13 cellular contexts compared by ENCODE assay signal in genomic region chr10:373015-373414, GRCh38.
DNase-seq lines count a peak whose midpoint lies in the region; ATAC-seq and TF ChIP-seq lines count a peak whose summit lies in the region.
"Had no signal": no experiment of that assay in that cellular context is flagged by ENCODE, and none has a peak within 500 bp of the region (broad histone marks: within the 10 kb centered on the region; RNA-seq: fewer than 3 reads in every experiment).

No MANE protein-coding gene starts in this region.

- peaks cover 16% of the 10 kb centered on the region for H3K36me3 Mint-ChIP-seq in mesothelial cell of epicardium
- H3K36me3 Mint-ChIP-seq in activated naive CD4-positive, alpha-beta T cell treated with anti-CD3 and anti-CD28 coated beads, Interleukin-2, amount 10 ng/mL, durations not matched to agents 7 days and 5 days: no peaks in the 10 kb centered on the region

- H3K9me3 Mint-ChIP-seq in mesothelial cell of epicardium: peaks cover 8% of the 10 kb centered on the region
- no peaks in the 10 kb centered on the region for H3K9me3 Mint-ChIP-seq in activated naive CD4-positive, alpha-beta T cell treated with anti-CD3 and anti-CD28 coated beads, Interleukin-2, amount 10 ng/mL, durations not matched to agents 7 days and 5 days
- H3K9me3 Mint-ChIP-seq: activated naive CD4-positive, alpha-beta T cell treated with anti-CD3 and anti-CD28 coated beads for 36 hours; IgD-negative memory B cell; memory B cell had no signal

- peaks cover 20 to 34% of the 10 kb centered on the region in 2 donors for H3K4me1 ChIP-seq in thyroid gland
- no peaks in the 10 kb centered on the region for H3K4me1 ChIP-seq in gastrocnemius medialis

- DNase-seq in coronary artery (ENCODE audit: low spot score) (no peak), mesothelial cell of epicardium (ENCODE audit: low spot score in 2 of 2, unreplicated experiment in 2 of 2) (no peak), thyroid gland (peak; percentile 45 to 52), nucleus accumbens (lab: John Stamatoyannopoulos, UW) (no peak), gastrocnemius medialis (no peak)
- DNase-seq in activated naive CD4-positive, alpha-beta T cell treated with anti-CD3 and anti-CD28 coated beads, Interleukin-2, amount 10 ng/mL, durations not matched to agents 7 days and 5 days: no peak
- DNase-seq: activated CD8-positive, alpha-beta memory T cell treated with anti-CD3 and anti-CD28 coated beads for 24 hours; activated naive CD4-positive, alpha-beta T cell treated with anti-CD3 and anti-CD28 coated beads for 36 hours; stimulated activated CD8-positive, alpha-beta memory T cell treated with anti-CD3 and anti-CD28 coated beads, Interleukin-4, amount 100 ng/mL, for 48 hours had no signal

- H3K4me3 ChIP-seq in coronary artery (peak overlapping the region; percentile 38), thyroid gland (replicated peaks in 1 of 3) (no peak overlapping the region), gastrocnemius medialis (no peak overlapping the region)

- WGBS in thyroid gland, 2 donors: 45 to 61% methylated on average over 4 of the region's 4 CpGs

- CTCF ChIA-PET in activated naive CD4-positive, alpha-beta T cell treated with anti-CD3 and anti-CD28 coated beads, Interleukin-2, amount 10 ng/mL, durations not matched to agents 7 days and 5 days (lab: Charles Lee): no interaction called here

- no peaks in the 10 kb centered on the region for H3K27me3 Mint-ChIP-seq in mesothelial cell of epicardium (ENCODE audit: low read depth)
- no peaks in the 10 kb centered on the region for H3K27me3 Mint-ChIP-seq in activated naive CD4-positive, alpha-beta T cell treated with anti-CD3 and anti-CD28 coated beads, Interleukin-2, amount 10 ng/mL, durations not matched to agents 7 days and 5 days
- H3K27me3 Mint-ChIP-seq: IgD-negative memory B cell had no signal

- in situ Hi-C loops in gastrocnemius medialis (cut with MboI; ENCODE audit: low sequenced_read_pairs in 4 of 4): no loop called here

- H3K36me3 ChIP-seq in KOPT-K1 (ENCODE audit: insufficient read depth, low read length) (no peaks in the 10 kb centered on the region), thyroid gland (no peaks in the 10 kb centered on the region), gastrocnemius medialis (no peaks in the 10 kb centered on the region)

- ATAC-seq in gastrocnemius medialis (no peak), GM19467 (IDR thresholded peaks at IDR 0.05; ENCODE audit: unreplicated experiment) (no peak)

- H3K27me3 ChIP-seq in thyroid gland: no peaks in the 10 kb centered on the region
- no peaks in the 10 kb centered on the region for H3K27me3 ChIP-seq in gastrocnemius medialis

- TF ChIP-seq CTCF in coronary artery (IDR thresholded peaks at IDR 0.05) (no peak), mesothelial cell of epicardium (IDR thresholded peaks at IDR 0.05; ENCODE audit: unreplicated experiment) (no peak), thyroid gland (IDR thresholded peaks at IDR 0.05) (no peak), gastrocnemius medialis (IDR thresholded peaks at IDR 0.05 in 4 of 5, conservative IDR thresholded peaks at IDR 0.05 in 1 of 5) (no peak)

- peak in 1 of 2 donors; percentile 42 for TF ChIP-seq POLR2A in thyroid gland (IDR thresholded peaks at IDR 0.05)
- no peak for TF ChIP-seq POLR2A in gastrocnemius medialis (IDR thresholded peaks at IDR 0.05)

- H3K27ac Mint-ChIP-seq in mesothelial cell of epicardium: peak overlapping the region; percentile 96
- no peak overlapping the region for H3K27ac Mint-ChIP-seq in activated naive CD4-positive, alpha-beta T cell treated with anti-CD3 and anti-CD28 coated beads, Interleukin-2, amount 10 ng/mL, durations not matched to agents 7 days and 5 days
- H3K27ac Mint-ChIP-seq: activated naive CD4-positive, alpha-beta T cell treated with anti-CD3 and anti-CD28 coated beads for 36 hours; IgD-negative memory B cell; memory B cell had no signal

- peak overlapping the region; percentile 60 for H3K27ac ChIP-seq in KOPT-K1 (ENCODE audit: low read depth, low read length, poor library complexity, severe bottlenecking)
- H3K27ac ChIP-seq in coronary artery: peak overlapping the region; percentile 79 to 91
- H3K27ac ChIP-seq in thyroid gland: peak overlapping the region; percentile 81 to 90 (median 89)
- H3K27ac ChIP-seq in gastrocnemius medialis: no peak overlapping the region

- no peak overlapping the region for H3K4me3 Mint-ChIP-seq in mesothelial cell of epicardium
- no peak overlapping the region for H3K4me3 Mint-ChIP-seq in activated naive CD4-positive, alpha-beta T cell treated with anti-CD3 and anti-CD28 coated beads, Interleukin-2, amount 10 ng/mL, durations not matched to agents 7 days and 5 days
- H3K4me3 Mint-ChIP-seq: activated naive CD4-positive, alpha-beta T cell treated with anti-CD3 and anti-CD28 coated beads for 36 hours; IgD-negative memory B cell; memory B cell had no signal

- intact Hi-C loops in thyroid gland (cut with DNase I) (no loop called here), gastrocnemius medialis (cut with DNase I; ENCODE audit: low total_unique reads) (no loop called here)

- H3K9me3 ChIP-seq in KOPT-K1 (ENCODE audit: insufficient read depth, low read length, poor library complexity, severe bottlenecking) (peaks cover 10% of the 10 kb centered on the region), thyroid gland (no peaks in the 10 kb centered on the region), gastrocnemius medialis (no peaks in the 10 kb centered on the region)

- peaks cover 83% of the 10 kb centered on the region for H3K4me1 Mint-ChIP-seq in mesothelial cell of epicardium
- peaks cover 5% of the 10 kb centered on the region for H3K4me1 Mint-ChIP-seq in activated naive CD4-positive, alpha-beta T cell treated with anti-CD3 and anti-CD28 coated beads, Interleukin-2, amount 10 ng/mL, durations not matched to agents 7 days and 5 days
- H3K4me1 Mint-ChIP-seq: IgD-negative memory B cell, memory B cell had no signal

Comparison
In these comparisons a context has a peak if more than half of its experiments do, and no peak if none do; other contexts are left out.
1. H3K27ac ChIP-seq: peak in KOPT-K1 (single experiment), coronary artery (2 of 2) and thyroid gland (3 of 3); none in gastrocnemius medialis (0 of 4).
2. DNase-seq: peak in thyroid gland (2 of 2); none in coronary artery (single experiment), mesothelial cell of epicardium (0 of 2), activated naive CD4-positive, alpha-beta T cell treated with anti-CD3 and anti-CD28 coated beads, Interleukin-2, amount 10 ng/mL, durations not matched to agents 7 days and 5 days (single experiment), nucleus accumbens (0 of 56) and gastrocnemius medialis (0 of 2).